Comparison of ENCODE assay signal across 8 cellular contexts in the genomic region with DNA sequence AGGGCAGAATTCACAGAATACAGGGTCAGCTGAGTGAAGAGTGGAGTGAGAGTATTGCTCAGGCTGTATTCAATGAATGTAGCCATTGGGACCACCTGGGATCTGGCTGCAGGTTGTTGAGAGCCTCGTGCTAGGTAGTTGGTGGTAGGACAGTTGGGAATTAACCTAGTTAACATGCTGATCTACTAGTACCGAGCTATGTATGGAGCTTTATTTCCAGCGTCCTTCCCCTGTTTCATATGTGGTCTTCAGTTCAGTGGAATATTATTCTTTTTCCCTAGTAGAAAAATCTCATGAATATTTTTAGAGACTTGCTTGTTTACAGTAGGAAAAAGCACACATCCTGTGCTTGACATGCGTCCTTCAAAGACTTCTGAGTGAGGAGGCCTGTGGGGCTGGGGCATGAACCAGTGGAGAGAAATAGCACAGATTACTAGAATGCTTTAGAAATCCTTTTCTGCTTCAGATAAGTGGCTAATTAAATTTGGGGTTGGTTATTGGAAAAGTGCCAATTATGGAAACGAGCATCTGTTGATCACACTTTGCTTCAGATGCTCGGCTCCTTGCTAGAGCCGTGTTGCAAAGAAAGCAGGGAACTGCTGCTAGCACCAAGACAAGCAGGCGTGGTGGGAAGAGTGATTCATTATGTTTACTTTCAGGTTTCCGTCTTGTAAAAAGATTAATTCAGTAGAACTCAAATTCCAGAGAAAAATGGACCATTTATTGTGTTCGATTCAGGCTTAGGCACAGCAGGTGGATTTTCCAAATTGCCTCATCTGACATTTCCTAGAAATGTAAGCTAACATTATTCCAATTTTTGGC. TPM values are rescaled to one million over a fixed set of nuclear protein-coding genes. Genes with fewer than 3 reads are reported as not detected.
DNase-seq lines count a peak whose midpoint lies in the region; ATAC-seq and TF ChIP-seq lines count a peak whose summit lies in the region.

No MANE protein-coding gene starts in this region.

- H3K4me3 ChIP-seq in fibroblast of villous mesenchyme (ENCODE audit: low read depth, low read length), result no peak overlapping the region

- H3K4me1 Mint-ChIP-seq in Calu3 (ENCODE audit: low read depth, unreplicated experiment), result peaks cover 60% of the 10 kb centered on the region
- peaks cover 75% of the 10 kb centered on the region for H3K4me1 Mint-ChIP-seq in activated T-cell treated with anti-CD3 and anti-CD28 coated beads, Interleukin-2, amount 50 U/mL, for 72 hours (ENCODE audit: low read depth)
- H3K4me1 Mint-ChIP-seq in stimulated activated naive CD8-positive, alpha-beta T cell treated with anti-CD3 and anti-CD28 coated beads, Interleukin-15, amount 100 ng/mL, for 72 hours, result peaks cover 89% of the 10 kb centered on the region

- ATAC-seq in activated T-cell treated with anti-CD3 and anti-CD28 coated beads, Interleukin-2, amount 50 U/mL, for 72 hours (replicated peaks in 1 of 2), result peak; percentile 55 to 71
- peak; percentile 48 for ATAC-seq in stimulated activated naive CD8-positive, alpha-beta T cell treated with anti-CD3 and anti-CD28 coated beads, Interleukin-15, amount 100 ng/mL, for 72 hours
- no peak for ATAC-seq in GM18861 (IDR thresholded peaks at IDR 0.05; ENCODE audit: unreplicated experiment)

- TF ChIP-seq CTCF in Calu3 (IDR thresholded peaks at IDR 0.05; ENCODE audit: unreplicated experiment) (no peak), fibroblast of villous mesenchyme (IDR thresholded peaks at IDR 0.05; ENCODE audit: insufficient read depth, low read depth, low read length) (no peak)

- H3K4me3 Mint-ChIP-seq in Calu3 (ENCODE audit: low read depth, unreplicated experiment), result peak overlapping the region; percentile 9
- peak overlapping the region; percentile 65 to 75 for H3K4me3 Mint-ChIP-seq in activated T-cell treated with anti-CD3 and anti-CD28 coated beads, Interleukin-2, amount 50 U/mL, for 72 hours
- peak overlapping the region; percentile 41 to 74 for H3K4me3 Mint-ChIP-seq in stimulated activated naive CD8-positive, alpha-beta T cell treated with anti-CD3 and anti-CD28 coated beads, Interleukin-15, amount 100 ng/mL, for 72 hours

- BruUV-seq in Calu3 (replicated peaks; lab: Mats Ljungman, UMichigan), result no TSS peak

- H3K27ac Mint-ChIP-seq in Calu3 (ENCODE audit: unreplicated experiment), result peak overlapping the region; percentile 92
- H3K27ac Mint-ChIP-seq in activated T-cell treated with anti-CD3 and anti-CD28 coated beads, Interleukin-2, amount 50 U/mL, for 72 hours, result peak overlapping the region; percentile 93
- H3K27ac Mint-ChIP-seq in stimulated activated naive CD8-positive, alpha-beta T cell treated with anti-CD3 and anti-CD28 coated beads, Interleukin-15, amount 100 ng/mL, for 72 hours, result peak overlapping the region; percentile 83 to 95

- H3K9me3 Mint-ChIP-seq in Calu3 (ENCODE audit: low read depth, unreplicated experiment), result peaks cover 3% of the 10 kb centered on the region
- H3K9me3 Mint-ChIP-seq in activated T-cell treated with anti-CD3 and anti-CD28 coated beads, Interleukin-2, amount 50 U/mL, for 72 hours, result peaks cover 5 to 12% of the 10 kb centered on the region in 2 donors
- H3K9me3 Mint-ChIP-seq in stimulated activated naive CD8-positive, alpha-beta T cell treated with anti-CD3 and anti-CD28 coated beads, Interleukin-15, amount 100 ng/mL, for 72 hours, result peaks cover 12 to 18% of the 10 kb centered on the region in 2 donors

- DNase-seq in Calu3 (peak; percentile 57), NCI-H1694 treated with DMSO at 0.1 percent for 48 hours (lab: John Stamatoyannopoulos, UW) (peak; percentile 93), fibroblast of villous mesenchyme (ENCODE audit: low read depth) (peak; percentile 85), HPDE6-E6E7 (ENCODE audit: extremely low spot score) (no peak), HuH-7 (ENCODE audit: low spot score) (no peak)
- DNase-seq in activated T-cell treated with anti-CD3 and anti-CD28 coated beads, Interleukin-2, amount 50 U/mL, for 72 hours, result peak; percentile 25 to 41
- no peak for DNase-seq in stimulated activated naive CD8-positive, alpha-beta T cell treated with anti-CD3 and anti-CD28 coated beads, Interleukin-15, amount 100 ng/mL, for 72 hours

- H3K27me3 Mint-ChIP-seq in Calu3 (ENCODE audit: unreplicated experiment), result no peaks in the 10 kb centered on the region
- H3K27me3 Mint-ChIP-seq in activated T-cell treated with anti-CD3 and anti-CD28 coated beads, Interleukin-2, amount 50 U/mL, for 72 hours (ENCODE audit: low read depth), result no peaks in the 10 kb centered on the region
- H3K27me3 Mint-ChIP-seq in stimulated activated naive CD8-positive, alpha-beta T cell treated with anti-CD3 and anti-CD28 coated beads, Interleukin-15, amount 100 ng/mL, for 72 hours, result no peaks in the 10 kb centered on the region

- peaks cover 10% of the 10 kb centered on the region for H3K36me3 Mint-ChIP-seq in Calu3 (ENCODE audit: insufficient read depth, unreplicated experiment)
- peaks cover 11 to 15% of the 10 kb centered on the region in 2 donors for H3K36me3 Mint-ChIP-seq in activated T-cell treated with anti-CD3 and anti-CD28 coated beads, Interleukin-2, amount 50 U/mL, for 72 hours (ENCODE audit: insufficient read depth in 2 of 2)

- intact Hi-C loops in Calu3 (cut with micrococcal nuclease; ENCODE audit: unreplicated experiment), result loop anchor here (2.0 kb wide), 1 partner anchor 54 kb away; the partner anchor contains the start of gene ARF6

- CTCF ChIA-PET in Calu3 (lab: Charles Lee), result interaction anchor here (0.6 to 1.0 kb wide), 5 partner anchors 43 to 116 kb away, joined by 3 to 4 read pairs (median 3); no protein-coding TSS in a partner anchor

RNA-seq across cellular contexts. Expression of gene ARF6, which starts 53.6 kb away (rescaled TPM):
- total RNA-seq in Calu3 (2022), result 74.2 and 81.0 TPM in 2 replicates
- total RNA-seq in activated T-cell treated with anti-CD3 and anti-CD28 coated beads, Interleukin-2, amount 50 U/mL, for 72 hours, result 100 to 1,000 TPM; 218 to 219 TPM
- 60.2 and 111 TPM in 2 replicates for total RNA-seq in fibroblast of villous mesenchyme

Comparison
In these comparisons a context has a peak if more than half of its experiments do, and no peak if none do; other contexts are left out.
1. DNase-seq: peak in Calu3 (single experiment), NCI-H1694 treated with DMSO at 0.1 percent for 48 hours (single experiment), activated T-cell treated with anti-CD3 and anti-CD28 coated beads, Interleukin-2, amount 50 U/mL, for 72 hours (2 of 2) and fibroblast of villous mesenchyme (single experiment); none in stimulated activated naive CD8-positive, alpha-beta T cell treated with anti-CD3 and anti-CD28 coated beads, Interleukin-15, amount 100 ng/mL, for 72 hours (0 of 2), HPDE6-E6E7 (single experiment) and HuH-7 (single experiment).
2. H3K4me3 Mint-ChIP-seq: peak in every context shown above with its lines; median percentile 70 in activated T-cell treated with anti-CD3 and anti-CD28 coated beads, Interleukin-2, amount 50 U/mL, for 72 hours; 58 in stimulated activated naive CD8-positive, alpha-beta T cell treated with anti-CD3 and anti-CD28 coated beads, Interleukin-15, amount 100 ng/mL, for 72 hours; 9 in Calu3.
3. Peak in every context shown above with its lines, with median percentiles within 50 percentile points of each other: H3K27ac Mint-ChIP-seq.